In genomic region chr17:17343160-17343735, GRCh38 we compare ENCODE assay signal across 15 cellular contexts.
"Had no signal": no experiment of that assay in that cellular context is flagged by ENCODE, and none has a peak within 500 bp of the region (broad histone marks: within the 10 kb centered on the region; RNA-seq: fewer than 3 reads in every experiment).

No MANE protein-coding gene starts in this region.

- H3K27ac ChIP-seq: esophagus squamous epithelium, skin epidermis had no signal

- H3K4me1 ChIP-seq: esophagus squamous epithelium had no signal

- H3K36me3 ChIP-seq: esophagus squamous epithelium had no signal

- H3K4me3 ChIP-seq: esophagus squamous epithelium, skin epidermis had no signal

- FAIRE-seq: astrocyte had no signal

- H3K27me3 ChIP-seq: esophagus squamous epithelium had no signal

- H3K9me3 ChIP-seq: esophagus squamous epithelium had no signal

- DNase-seq: activated CD4-positive, alpha-beta T cell treated with anti-CD3 and anti-CD28 coated beads for 48 hours; activated CD8-positive, alpha-beta memory T cell treated with anti-CD3 and anti-CD28 coated beads, Interleukin-2, amount 50 U/mL, for 4 hours; activated CD8-positive, alpha-beta T cell treated with anti-CD3 and anti-CD28 coated beads for 36 hours; activated naive CD4-positive, alpha-beta T cell; esophagus squamous epithelium; glutamatergic neuron; mammary epithelial cell; naive B cell; retina; stimulated activated CD4-positive, alpha-beta T cell treated with anti-CD3 and anti-CD28 coated beads, Interleukin-4, amount 100 ng/mL, for 4 hours; stimulated activated CD8-positive, alpha-beta memory T cell treated with anti-CD3 and anti-CD28 coated beads, Interleukin-4, amount 100 ng/mL, for 48 hours; stimulated activated naive CD4-positive, alpha-beta T cell treated with Interleukin-2 at 50 U/mL for 16 hours; T-helper 17 cell had no signal

- ATAC-seq: activated CD8-positive, alpha-beta T cell treated with anti-CD3 and anti-CD28 coated beads for 36 hours; T-helper 17 cell had no signal
